1 cellular context compared by ENCODE assay signal in the genomic region with DNA sequence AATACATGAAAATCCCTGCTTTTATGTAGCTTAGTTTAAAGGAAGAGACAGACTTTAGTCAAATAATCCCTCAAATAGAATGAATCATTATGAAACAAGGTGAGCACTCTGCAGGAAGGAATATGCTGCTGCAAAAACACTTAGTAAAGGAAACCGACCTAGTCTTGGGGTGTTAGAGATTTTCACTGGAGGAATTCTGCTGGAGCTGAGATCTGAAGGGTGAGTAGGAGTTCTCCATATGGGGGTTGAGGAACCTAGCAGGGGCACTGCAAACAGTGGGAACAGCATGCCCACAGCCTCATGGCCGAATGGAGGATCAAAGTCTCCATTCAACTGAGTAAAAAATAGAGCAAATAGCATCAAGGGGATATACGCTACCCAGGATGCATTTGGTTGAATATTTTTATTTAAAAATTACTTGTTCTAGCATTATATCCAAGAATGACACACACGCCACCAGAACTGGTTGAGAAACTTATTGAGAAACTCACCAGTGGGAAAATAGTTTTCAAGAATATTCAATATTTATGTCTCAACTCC.
TF ChIP-seq lines count a peak whose summit lies in the region.

No MANE protein-coding gene starts in this region.

TF ChIP-seq in HepG2, 621 proteins besides CTCF, POLR2A, EP300 and RAD21 (continued from another document):
- TF ChIP-seq HNF4A (CRISPR knock-in tag; IDR thresholded peaks at IDR 0.05) (peak; percentile 17; the same call in 1 of the 2 replicates), NCOR1 (IDR thresholded peaks at IDR 0.05; ENCODE audit: borderline replicate concordance, low read length) (no peak; the same call in 1 of the 2 replicates), ZNF7 (CRISPR knock-in tag; IDR thresholded peaks at IDR 0.05) (no peak), CEBPB (IDR thresholded peaks at IDR 0.05; ENCODE audit: borderline replicate concordance, low read depth, low read length) (0 out of 2 replicates have a peak, but pooled peaks have one; percentile 3), ZNF317 (CRISPR knock-in tag; IDR thresholded peaks at IDR 0.05) (no peak), TGIF2 (CRISPR knock-in tag; IDR thresholded peaks at IDR 0.05) (0 out of 2 replicates have a peak, but pooled peaks have one; percentile 58)
